Comparison of ENCODE assay signal across 13 cellular contexts in genomic region chr20:35088231-35088794, GRCh38. TPM values are rescaled to one million over a fixed set of nuclear protein-coding genes. Genes with fewer than 3 reads are reported as not detected.
DNase-seq lines count a peak whose midpoint lies in the region; ATAC-seq and TF ChIP-seq lines count a peak whose summit lies in the region.
"Had no signal": no experiment of that assay in that cellular context is flagged by ENCODE, and none has a peak within 500 bp of the region (broad histone marks: within the 10 kb centered on the region; RNA-seq: fewer than 3 reads in every experiment).

No MANE protein-coding gene starts in this region.

- H3K9me3 ChIP-seq in Panc1 (ENCODE audit: control insufficient read depth, insufficient read depth, low read depth, low read length): no peaks in the 10 kb centered on the region
- H3K9me3 ChIP-seq: gastroesophageal sphincter had no signal

- peak overlapping the region; percentile 51 for H3K4me3 Mint-ChIP-seq in activated naive CD4-positive, alpha-beta T cell treated with anti-CD3 and anti-CD28 coated beads, Interleukin-2, amount 50 U/mL, for 24 hours
- H3K4me3 Mint-ChIP-seq in stimulated activated effector memory CD8-positive, alpha-beta T cell treated with anti-CD3 and anti-CD28 coated beads, Interleukin-12 subunit alpha, Interleukin-12 subunit beta, amount 100 ng/mL, for 72 hours: no peak overlapping the region
- H3K4me3 Mint-ChIP-seq: stimulated activated memory B cell treated with anti-CD40 and anti-IgM and Interleukin-4, amounts not matched to agents 10 μg/mL and 1 μg/mL and 100 μg/mL, for 72 hours had no signal

- peaks cover 19% of the 10 kb centered on the region for H3K4me1 ChIP-seq in Panc1 (ENCODE audit: control insufficient read depth, insufficient read depth, low read length)

- peaks cover 6% of the 10 kb centered on the region for H3K36me3 Mint-ChIP-seq in activated naive CD4-positive, alpha-beta T cell treated with anti-CD3 and anti-CD28 coated beads, Interleukin-2, amount 50 U/mL, for 24 hours
- peaks cover 7% of the 10 kb centered on the region in 2 donors for H3K36me3 Mint-ChIP-seq in activated naive CD4-positive, alpha-beta T cell treated with anti-CD3 and anti-CD28 coated beads, Interleukin-2, amount 50 U/mL, for 72 hours
- H3K36me3 Mint-ChIP-seq in stimulated activated effector memory CD8-positive, alpha-beta T cell treated with anti-CD3 and anti-CD28 coated beads, Interleukin-12 subunit alpha, Interleukin-12 subunit beta, amount 100 ng/mL, for 72 hours: peaks cover 64% of the 10 kb centered on the region

- in situ Hi-C loops in Panc1 (cut with HindIII; ENCODE audit: low pct_unique_long_range_greater_than_20kb, low sequenced_read_pairs): no loop called here

- no peaks in the 10 kb centered on the region for H3K9me3 Mint-ChIP-seq in activated naive CD4-positive, alpha-beta T cell treated with anti-CD3 and anti-CD28 coated beads, Interleukin-2, amount 50 U/mL, for 24 hours
- no peaks in the 10 kb centered on the region for H3K9me3 Mint-ChIP-seq in activated naive CD4-positive, alpha-beta T cell treated with anti-CD3 and anti-CD28 coated beads, Interleukin-2, amount 50 U/mL, for 72 hours
- no peaks in the 10 kb centered on the region for H3K9me3 Mint-ChIP-seq in stimulated activated effector memory CD8-positive, alpha-beta T cell treated with anti-CD3 and anti-CD28 coated beads, Interleukin-12 subunit alpha, Interleukin-12 subunit beta, amount 100 ng/mL, for 72 hours
- H3K9me3 Mint-ChIP-seq: stimulated activated memory B cell treated with anti-CD40 and anti-IgM and Interleukin-4, amounts not matched to agents 10 μg/mL and 1 μg/mL and 100 μg/mL, for 72 hours had no signal

- POLR2A ChIA-PET in Panc1 (lab: Charles Lee): no interaction called here

- H3K4me3 ChIP-seq in Panc1 (ENCODE audit: low read depth in 2 of 2, low read length in 2 of 2): no peak overlapping the region
- H3K4me3 ChIP-seq in dorsolateral prefrontal cortex: peak overlapping the region in 3 of 59 donors; percentile 0 to 12 (median 1)
- H3K4me3 ChIP-seq: coronary artery, gastroesophageal sphincter had no signal

- no peak for DNase-seq in activated naive CD4-positive, alpha-beta T cell treated with anti-CD3 and anti-CD28 coated beads, Interleukin-2, amount 50 U/mL, for 72 hours (ENCODE audit: low spot score in 2 of 2)
- no peak for DNase-seq in Panc1 (ENCODE audit: low read depth, low spot score)
- no peak for DNase-seq in dorsolateral prefrontal cortex
- DNase-seq in stimulated activated effector memory CD8-positive, alpha-beta T cell treated with anti-CD3 and anti-CD28 coated beads, Interleukin-12 subunit alpha, Interleukin-12 subunit beta, amount 100 ng/mL, for 72 hours (ENCODE audit: low spot score in 2 of 2): no peak
- no peak for DNase-seq in posterior vena cava (ENCODE audit: low spot score)
- DNase-seq in stimulated activated naive CD4-positive, alpha-beta T cell (lab: John Stamatoyannopoulos, UW): no peak
- no peak for DNase-seq in OCI-M2 (lab: John Stamatoyannopoulos, UW; ENCODE audit: unreplicated experiment)
- DNase-seq: C1 segment of cervical spinal cord, islet precursor cell had no signal

- CTCF ChIA-PET in Panc1 (lab: Charles Lee): no interaction called here

- peak overlapping the region; percentile 44 for H3K27ac Mint-ChIP-seq in activated naive CD4-positive, alpha-beta T cell treated with anti-CD3 and anti-CD28 coated beads, Interleukin-2, amount 50 U/mL, for 24 hours
- no peak overlapping the region for H3K27ac Mint-ChIP-seq in activated naive CD4-positive, alpha-beta T cell treated with anti-CD3 and anti-CD28 coated beads, Interleukin-2, amount 50 U/mL, for 72 hours
- peak overlapping the region; percentile 17 for H3K27ac Mint-ChIP-seq in stimulated activated effector memory CD8-positive, alpha-beta T cell treated with anti-CD3 and anti-CD28 coated beads, Interleukin-12 subunit alpha, Interleukin-12 subunit beta, amount 100 ng/mL, for 72 hours
- H3K27ac Mint-ChIP-seq: stimulated activated memory B cell treated with anti-CD40 and anti-IgM and Interleukin-4, amounts not matched to agents 10 μg/mL and 1 μg/mL and 100 μg/mL, for 72 hours had no signal

- intact Hi-C loops in Panc1 (cut with micrococcal nuclease; ENCODE audit: unreplicated experiment): no loop called here
- intact Hi-C loops in dorsolateral prefrontal cortex (cut with DNase I): no loop called here
- intact Hi-C loops in posterior vena cava (cut with DNase I): no loop called here

- no peaks in the 10 kb centered on the region; the same call in 1 of the 2 replicates for H3K36me3 ChIP-seq in Panc1 (ENCODE audit: control insufficient read depth, insufficient read depth, low read length)

- TSS peak; percentile 1 for BruUV-seq in Panc1 (replicated peaks; lab: Mats Ljungman, UMichigan)

- no peak for ATAC-seq in activated naive CD4-positive, alpha-beta T cell treated with anti-CD3 and anti-CD28 coated beads, Interleukin-2, amount 50 U/mL, for 72 hours
- no peak for ATAC-seq in Panc1
- ATAC-seq in stimulated activated effector memory CD8-positive, alpha-beta T cell treated with anti-CD3 and anti-CD28 coated beads, Interleukin-12 subunit alpha, Interleukin-12 subunit beta, amount 100 ng/mL, for 72 hours: no peak
- ATAC-seq: gastroesophageal sphincter; stimulated activated memory B cell treated with anti-CD40 and anti-IgM and Interleukin-4, amounts not matched to agents 10 μg/mL and 1 μg/mL and 100 μg/mL, for 72 hours had no signal

- H3K27me3 Mint-ChIP-seq in activated naive CD4-positive, alpha-beta T cell treated with anti-CD3 and anti-CD28 coated beads, Interleukin-2, amount 50 U/mL, for 24 hours: no peaks in the 10 kb centered on the region
- H3K27me3 Mint-ChIP-seq: stimulated activated memory B cell treated with anti-CD40 and anti-IgM and Interleukin-4, amounts not matched to agents 10 μg/mL and 1 μg/mL and 100 μg/mL, for 72 hours had no signal

- TF ChIP-seq CTCF in Panc1 (IDR thresholded peaks at IDR 0.05) (no peak), dorsolateral prefrontal cortex (IDR thresholded peaks at IDR 0.05 in 54 of 56, conservative IDR thresholded peaks at IDR 0.05 in 2 of 56; ENCODE audit: low read depth in 1 of 56, partially characterized antibody in 56 of 56) (no peak)

- H3K27me3 ChIP-seq in Panc1 (ENCODE audit: control insufficient read depth, insufficient read depth, low read length): no peaks in the 10 kb centered on the region
- H3K27me3 ChIP-seq in dorsolateral prefrontal cortex: no peaks in the 10 kb centered on the region
- H3K27me3 ChIP-seq: gastroesophageal sphincter had no signal

- H3K4me1 Mint-ChIP-seq in activated naive CD4-positive, alpha-beta T cell treated with anti-CD3 and anti-CD28 coated beads, Interleukin-2, amount 50 U/mL, for 24 hours: peaks cover 63% of the 10 kb centered on the region
- peaks cover 62% of the 10 kb centered on the region for H3K4me1 Mint-ChIP-seq in stimulated activated effector memory CD8-positive, alpha-beta T cell treated with anti-CD3 and anti-CD28 coated beads, Interleukin-12 subunit alpha, Interleukin-12 subunit beta, amount 100 ng/mL, for 72 hours

- H3K27ac ChIP-seq in Panc1 (ENCODE audit: low read length) (no peak overlapping the region), dorsolateral prefrontal cortex (peak overlapping the region in 40 of 59 donors; percentile 1 to 72 (median 37))
- H3K27ac ChIP-seq: coronary artery had no signal

RNA-seq across cellular contexts. Expression of gene TRPC4AP, which starts 4.3 kb away (rescaled TPM):
- 10 to 100 TPM; 44.6 to 51.3 TPM for total RNA-seq in activated naive CD4-positive, alpha-beta T cell treated with anti-CD3 and anti-CD28 coated beads, Interleukin-2, amount 50 U/mL, for 72 hours
- 48.4 TPM for total RNA-seq in Panc1 (2021; ENCODE audit: unreplicated experiment)
- polyA plus RNA-seq in Panc1 (2012; ENCODE audit: insufficient read length): 47.3 TPM
- 10 to 100 TPM; 43.4 to 98.1 (median 66.6) TPM for total RNA-seq in dorsolateral prefrontal cortex
- total RNA-seq in posterior vena cava: 10 to 100 TPM; 42.6 to 48.9 TPM

RNA-seq across cellular contexts. Expression of gene EDEM2, which starts 58.8 kb away (rescaled TPM):
- 10 to 100 TPM; 12.2 to 17.1 TPM for total RNA-seq in activated naive CD4-positive, alpha-beta T cell treated with anti-CD3 and anti-CD28 coated beads, Interleukin-2, amount 50 U/mL, for 72 hours
- total RNA-seq in Panc1 (2021; ENCODE audit: unreplicated experiment) (34.7 TPM), dorsolateral prefrontal cortex (10 to 100 TPM in 70 of 120 experiments, 1 to 10 TPM in 50; 6.3 to 15.8 (median 10.3) TPM), posterior vena cava (10 to 100 TPM; 27.9 to 30.6 TPM)
- polyA plus RNA-seq in Panc1 (2012; ENCODE audit: insufficient read length): 39.1 TPM

Comparison
In these comparisons a context has a peak if more than half of its experiments do, and no peak if none do; other contexts are left out.
1. H3K27ac Mint-ChIP-seq: peak in activated naive CD4-positive, alpha-beta T cell treated with anti-CD3 and anti-CD28 coated beads, Interleukin-2, amount 50 U/mL, for 24 hours (single experiment) and stimulated activated effector memory CD8-positive, alpha-beta T cell treated with anti-CD3 and anti-CD28 coated beads, Interleukin-12 subunit alpha, Interleukin-12 subunit beta, amount 100 ng/mL, for 72 hours (single experiment); none in activated naive CD4-positive, alpha-beta T cell treated with anti-CD3 and anti-CD28 coated beads, Interleukin-2, amount 50 U/mL, for 72 hours (0 of 2).